Comparison of ENCODE assay signal across 35 cellular contexts in the genomic region with DNA sequence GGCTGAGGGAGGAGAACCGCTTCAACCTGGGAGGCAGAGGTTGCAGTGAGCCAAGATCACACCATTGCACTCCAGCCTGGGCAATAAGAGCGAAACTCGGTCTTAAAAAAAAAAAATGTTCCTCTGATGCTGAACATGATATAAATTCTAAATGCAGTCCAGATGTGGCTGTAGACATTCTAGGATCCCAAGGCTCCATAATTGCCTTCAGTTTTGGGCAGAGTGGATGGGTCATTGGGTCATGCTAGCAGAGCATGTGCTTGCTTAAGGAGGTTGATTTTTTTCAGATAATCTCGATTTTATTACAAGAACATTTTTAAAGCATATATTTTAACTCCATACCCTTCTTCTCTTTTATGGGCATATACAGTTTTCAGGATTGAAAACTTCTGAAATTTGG.
"Had no signal": no experiment of that assay in that cellular context is flagged by ENCODE, and none has a peak within 500 bp of the region (broad histone marks: within the 10 kb centered on the region; RNA-seq: fewer than 3 reads in every experiment).

No MANE protein-coding gene starts in this region.

- H3K27ac ChIP-seq: KMS-11 had no signal

- H3K4me3 ChIP-seq: MG63 had no signal

- H3K4me2 ChIP-seq: KMS-11 had no signal

- H3K27me3 ChIP-seq: MG63 had no signal

- H3K9ac ChIP-seq: KMS-11 had no signal

- DNase-seq: Karpas-422, Kasumi-1, KBM-7, KG1, MG63, MM.1S, MV-4-11, NCI-H1048, NCI-H1092, NCI-H1092 treated with DMSO at 0.1 percent for 48 hours, NCI-H1105, NCI-H1105 treated with DMSO at 0.1 percent for 48 hours, NCI-H1417, NCI-H1417 treated with DMSO at 0.1 percent for 48 hours, NCI-H1436, NCI-H1436 treated with DMSO at 0.1 percent for 48 hours, NCI-H146, NCI-H1694, NCI-H1694 treated with DMSO at 0.1 percent for 48 hours, NCI-H187, NCI-H187 treated with DMSO at 0.1 percent for 48 hours, NCI-H1930, NCI-H2029, NCI-H2029 treated with DMSO at 0.1 percent for 48 hours, NCI-H2081, NCI-H2081 treated with DMSO at 0.1 percent for 48 hours, NCI-H2107, NCI-H2171, NCI-H2171 treated with DMSO at 0.1 percent for 48 hours, NCI-H2227 treated with DMSO at 0.1 percent for 48 hours, NCI-H226, NCI-H345, NCI-H446, NCI-H446 treated with DMSO at 0.1 percent for 48 hours had no signal

- H3K36me3 ChIP-seq: MG63 had no signal
